ENCODE assay signal across 8 cellular contexts in the genomic region with DNA sequence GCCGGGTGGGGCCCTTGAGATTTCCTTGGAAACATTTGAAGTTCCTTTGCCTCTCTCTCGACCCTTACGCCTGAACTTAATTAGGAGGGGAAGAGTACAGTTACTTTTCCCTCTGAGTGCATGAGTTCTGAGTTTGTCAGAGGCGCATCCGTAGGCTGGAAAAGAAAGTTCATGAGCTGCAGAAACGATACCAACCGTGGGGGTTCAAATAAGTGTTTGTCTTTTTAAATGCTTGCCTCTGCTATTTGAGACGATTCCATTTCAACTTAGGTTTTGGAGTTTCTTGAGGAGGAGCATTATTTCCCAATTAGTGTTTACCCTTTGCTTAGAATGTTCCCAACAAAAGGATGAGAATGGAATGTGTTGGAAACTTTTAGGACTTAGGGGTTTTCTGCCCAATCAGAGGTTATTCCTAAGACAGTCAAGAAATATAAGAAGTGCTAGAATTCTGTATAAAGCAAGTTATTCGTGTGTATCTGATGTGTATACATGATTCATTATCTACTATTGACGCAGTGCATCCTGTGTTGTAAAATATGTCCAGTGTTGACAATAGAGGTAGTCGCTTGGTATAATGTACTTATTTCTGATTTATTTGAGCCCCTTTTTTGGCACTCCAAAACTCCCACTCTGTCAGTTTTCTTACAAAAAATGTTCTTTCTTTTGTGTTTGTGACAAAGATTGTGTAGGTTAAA. TPM values are rescaled to one million over a fixed set of nuclear protein-coding genes. Genes with fewer than 3 reads are reported as not detected.
DNase-seq lines count a peak whose midpoint lies in the region; ATAC-seq and TF ChIP-seq lines count a peak whose summit lies in the region.

No MANE protein-coding gene starts in this region.

- H2BK12ac ChIP-seq in mesenchymal stem cell (ENCODE audit: low read length in 2 of 2) = no peak overlapping the region

- H2AK5ac ChIP-seq in mesenchymal stem cell (ENCODE audit: low read length, severe bottlenecking) = no peak overlapping the region

- H4K91ac ChIP-seq in mesenchymal stem cell (ENCODE audit: low read length) = no peak overlapping the region

- peaks cover 0 to 5% (median 4%) of the 10 kb centered on the region in 5 experiments for H3K9me3 Mint-ChIP-seq in brain

- H3K4me3 ChIP-seq in AG10803 (ENCODE audit: low read length) (peak overlapping the region; percentile 90), mesenchymal stem cell (ENCODE audit: insufficient read depth in 1 of 2, low read depth in 1 of 2, low read length in 2 of 2) (peak overlapping the region; percentile 82 to 96), aorta (ENCODE audit: low read length in 2 of 2) (peak overlapping the region; percentile 49 to 96)

- H3K27ac ChIP-seq in mesenchymal stem cell (ENCODE audit: low read length, poor library complexity, severe bottlenecking) (peak overlapping the region; percentile 76), aorta (ENCODE audit: low read depth in 1 of 2, low read length in 2 of 2) (peak overlapping the region in 1 of 2 donors; percentile 69)

- peaks cover 14% of the 10 kb centered on the region for H3K36me3 Mint-ChIP-seq in brain

- H4K8ac ChIP-seq in mesenchymal stem cell (ENCODE audit: low read length) = no peak overlapping the region

- H3K27ac Mint-ChIP-seq in brain = peak overlapping the region; percentile 95 to 100 (median 97)

- peaks cover 4 to 7% of the 10 kb centered on the region in 2 experiments for H3K36me3 ChIP-seq in mesenchymal stem cell (ENCODE audit: control insufficient read depth in 1 of 2, insufficient read depth in 2 of 2, low read depth in 1 of 2, low read length in 2 of 2)
- H3K36me3 ChIP-seq in aorta (ENCODE audit: control insufficient read depth in 1 of 2, insufficient read depth in 2 of 2, low read length in 1 of 2) = no peaks in the 10 kb centered on the region

- no peak overlapping the region for H3K23ac ChIP-seq in mesenchymal stem cell (ENCODE audit: low read length in 2 of 2)

- no peak overlapping the region for H2BK5ac ChIP-seq in mesenchymal stem cell (ENCODE audit: low read depth, low read length, poor library complexity, severe bottlenecking)

- peak overlapping the region in 1 of 2 experiments; percentile 9 for H3K4ac ChIP-seq in mesenchymal stem cell (ENCODE audit: low read depth in 1 of 2, low read length in 2 of 2)

- H3K9me3 ChIP-seq in mesenchymal stem cell (ENCODE audit: control insufficient read depth, low read length) (peaks cover 6% of the 10 kb centered on the region), aorta (ENCODE audit: control insufficient read depth, low read length) (no peaks in the 10 kb centered on the region)

- peaks cover 11% of the 10 kb centered on the region for H3K4me1 ChIP-seq in mesenchymal stem cell (ENCODE audit: control insufficient read depth, insufficient read depth, low read depth, low read length)
- no peaks in the 10 kb centered on the region for H3K4me1 ChIP-seq in aorta (ENCODE audit: control insufficient read depth in 1 of 2, insufficient read depth in 2 of 2, low read length in 2 of 2)

- intact Hi-C loops in aorta (cut with DNase I) = loop anchor here in 1 of 2 donors (1.0 to 5.0 kb wide), 2 partner anchors 12 to 56 kb away; no protein-coding TSS in a partner anchor

- no peak overlapping the region for H3K14ac ChIP-seq in mesenchymal stem cell (ENCODE audit: low read length in 2 of 2)

- H3K79me1 ChIP-seq in mesenchymal stem cell (replicated peaks; ENCODE audit: low read length, poor library complexity, severe bottlenecking) = peaks cover 8% of the 10 kb centered on the region

- peaks cover 47% of the 10 kb centered on the region for H3K4me1 Mint-ChIP-seq in brain

- H3K9ac ChIP-seq in mesenchymal stem cell (ENCODE audit: low read length) = peak overlapping the region; percentile 97

- TF ChIP-seq CTCF in AG10803 (conservative IDR thresholded peaks at IDR 0.05; ENCODE audit: low read length) (no peak), brain (conservative IDR thresholded peaks at IDR 0.05) (no peak)

- WGBS in mesenchymal stem cell = under 1% methylated on average over 9 of the region's 11 CpGs
- 1 to 2% methylated on average over 11 of the region's 11 CpGs for WGBS in aorta, 2 donors

- peak overlapping the region; percentile 1 for H2AFZ ChIP-seq in mesenchymal stem cell (ENCODE audit: low read depth, low read length)

- peak; percentile 28 for ATAC-seq in GM19395 (IDR thresholded peaks at IDR 0.05; ENCODE audit: unreplicated experiment)
- ATAC-seq in HG03520 (IDR thresholded peaks at IDR 0.05; ENCODE audit: unreplicated experiment) = peak; percentile 4
- ATAC-seq in aorta (ENCODE audit: low FRiP score) = no peak
- ATAC-seq in GM18519 (IDR thresholded peaks at IDR 0.05; ENCODE audit: low FRiP score, unreplicated experiment) = no peak

- H3K18ac ChIP-seq in mesenchymal stem cell (ENCODE audit: low read depth in 1 of 2, low read length in 2 of 2) = peak overlapping the region; percentile 67 to 70

- peak overlapping the region; percentile 92 for H2BK120ac ChIP-seq in mesenchymal stem cell (ENCODE audit: low read depth, low read length)

- H3K27me3 ChIP-seq in mesenchymal stem cell (ENCODE audit: control insufficient read depth in 1 of 2, insufficient read depth in 1 of 2, low read length in 2 of 2) (no peaks in the 10 kb centered on the region), aorta (ENCODE audit: control insufficient read depth in 1 of 2, insufficient read depth in 2 of 2, low read length in 1 of 2) (no peaks in the 10 kb centered on the region)

- DNase-seq in AG10803 (ENCODE audit: low read depth) (peak; percentile 18), mesenchymal stem cell (peak; percentile 56), aorta (no peak), NCI-H2107 treated with DMSO at 0.1 percent for 48 hours (lab: John Stamatoyannopoulos, UW; ENCODE audit: unreplicated experiment) (no peak)

- H3K4me3 Mint-ChIP-seq in brain = peak overlapping the region; percentile 88 to 96 (median 92)

- H2BK15ac ChIP-seq in mesenchymal stem cell (ENCODE audit: low read depth, poor library complexity, severe bottlenecking) = no peak overlapping the region

- peaks cover 10% of the 10 kb centered on the region for H3K27me3 Mint-ChIP-seq in brain

- H3K4me2 ChIP-seq in mesenchymal stem cell (ENCODE audit: low read length, poor library complexity, severe bottlenecking) = peak overlapping the region; percentile 69

RNA-seq across cellular contexts. Expression of gene PIKFYVE, which starts 0.7 kb away (rescaled TPM):
- polyA plus RNA-seq in brain (ENCODE audit: insufficient read depth, low read depth, low replicate concordance) (3.7 TPM), aorta (1 to 10 TPM; 5.5 to 6.8 TPM)
- polyA plus RNA-seq in mesenchymal stem cell (2013, experiment 1 of 2) = 14.9 TPM
- polyA plus RNA-seq in mesenchymal stem cell (2013, experiment 2 of 2) = 13.8 TPM
- 10 to 100 TPM; 31.9 to 42.6 TPM for total RNA-seq in aorta

RNA-seq across cellular contexts. Expression of gene IDH1, which starts 11.9 kb away (rescaled TPM):
- polyA plus RNA-seq in brain (ENCODE audit: insufficient read depth, low read depth, low replicate concordance) = 34.7 TPM
- polyA plus RNA-seq in mesenchymal stem cell (2013, experiment 1 of 2) = 179 TPM
- 184 TPM for polyA plus RNA-seq in mesenchymal stem cell (2013, experiment 2 of 2)
- total RNA-seq in aorta = 10 to 100 TPM; 46.4 to 63.1 TPM
- polyA plus RNA-seq in aorta = 10 to 100 TPM; 25.1 to 78.4 TPM

Comparison
In these comparisons a context has a peak if more than half of its experiments do, and no peak if none do; other contexts are left out.
1. DNase-seq: peak in AG10803 (single experiment) and mesenchymal stem cell (single experiment); none in aorta (0 of 2) and NCI-H2107 treated with DMSO at 0.1 percent for 48 hours (single experiment).
2. ATAC-seq: peak in GM19395 (single experiment) and HG03520 (single experiment); none in aorta (single experiment) and GM18519 (single experiment).
3. Peak in every context shown above with its lines, with median percentiles within 50 percentile points of each other: H3K4me3 ChIP-seq.